Comparison of ENCODE assay signal across 28 cellular contexts in the genomic region with DNA sequence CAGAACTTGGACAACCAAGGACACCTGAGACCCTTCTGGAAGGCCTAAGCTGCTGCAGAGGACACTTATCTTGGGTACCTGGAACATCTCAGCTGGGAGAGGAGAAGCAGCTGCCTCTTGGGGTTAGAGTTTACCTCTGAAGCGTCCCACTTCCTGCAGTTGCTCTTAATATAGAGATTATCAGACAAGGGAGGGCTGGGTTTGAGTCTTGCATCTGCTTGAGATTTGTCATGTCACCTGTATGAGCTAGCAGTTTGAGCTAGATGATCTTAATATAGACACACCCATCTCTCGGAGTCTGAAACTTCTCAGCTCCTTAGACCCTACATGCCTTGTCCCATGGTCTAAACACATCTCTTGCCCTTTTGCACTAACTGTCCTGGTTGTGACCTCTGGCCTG.
"Had no signal": no experiment of that assay in that cellular context is flagged by ENCODE, and none has a peak within 500 bp of the region (broad histone marks: within the 10 kb centered on the region; RNA-seq: fewer than 3 reads in every experiment).

No MANE protein-coding gene starts in this region.

- H3K9ac ChIP-seq: neural progenitor cell, parathyroid adenoma had no signal

- H3K4me1 ChIP-seq: neural progenitor cell, parathyroid adenoma, psoas muscle, right lobe of liver, sigmoid colon, stomach, thyroid gland, tibial nerve, upper lobe of right lung, uterus had no signal

- ATAC-seq: naive thymus-derived CD8-positive, alpha-beta T cell; psoas muscle; right cardiac atrium; right lobe of liver; stimulated activated effector memory CD8-positive, alpha-beta T cell treated with anti-CD3 and anti-CD28 coated beads, Interleukin-12 subunit alpha, Interleukin-12 subunit beta, amount 100 ng/mL, for 72 hours; stimulated activated naive B cell treated with anti-CD40 and anti-IgM and Interleukin-4, amounts not matched to agents 10 μg/mL and 1 μg/mL and 100 μg/mL, for 72 hours; upper lobe of right lung had no signal

- H3K4me3 Mint-ChIP-seq: naive thymus-derived CD8-positive, alpha-beta T cell; nephron; neural progenitor cell; stimulated activated effector memory CD8-positive, alpha-beta T cell treated with anti-CD3 and anti-CD28 coated beads, Interleukin-12 subunit alpha, Interleukin-12 subunit beta, amount 100 ng/mL, for 72 hours; stimulated activated naive B cell treated with anti-CD40 and anti-IgM and Interleukin-4, amounts not matched to agents 10 μg/mL and 1 μg/mL and 100 μg/mL, for 72 hours; stimulated activated naive CD8-positive, alpha-beta T cell treated with anti-CD3 and anti-CD28 coated beads, Interleukin-15, Interleukin-2, amounts not matched to agents 100 ng/mL and 50 ng/mL, for 24 hours had no signal

- H3K9me3 Mint-ChIP-seq: nephron; neural progenitor cell; stimulated activated effector memory CD8-positive, alpha-beta T cell treated with anti-CD3 and anti-CD28 coated beads, Interleukin-12 subunit alpha, Interleukin-12 subunit beta, amount 100 ng/mL, for 72 hours; stimulated activated naive B cell treated with anti-CD40 and anti-IgM and Interleukin-4, amounts not matched to agents 10 μg/mL and 1 μg/mL and 100 μg/mL, for 72 hours; stimulated activated naive CD8-positive, alpha-beta T cell treated with anti-CD3 and anti-CD28 coated beads, Interleukin-15, Interleukin-2, amounts not matched to agents 100 ng/mL and 50 ng/mL, for 24 hours had no signal

- DNase-seq: naive thymus-derived CD8-positive, alpha-beta T cell; occipital lobe; ovary; posterior cingulate gyrus; psoas muscle; right cardiac atrium; right lobe of liver; small intestine; stimulated activated CD4-positive, alpha-beta T cell treated with anti-CD3 and anti-CD28 coated beads, Interleukin-15, amount 100 ng/mL, for 24 hours; stimulated activated CD4-positive, alpha-beta T cell treated with anti-CD3 and anti-CD28 coated beads, Interleukin-2, amount 100 ng/mL, for 24 hours; stimulated activated CD4-positive, alpha-beta T cell treated with anti-CD3 and anti-CD28 coated beads, Interleukin-2, amount 100 ng/mL, for 48 hours; stimulated activated CD4-positive, alpha-beta T cell treated with anti-CD3 and anti-CD28 coated beads, Interleukin-4, amount 100 ng/mL, for 24 hours; stimulated activated naive B cell treated with anti-CD40 and anti-IgM and Interleukin-4, amounts not matched to agents 10 μg/mL and 1 μg/mL and 100 μg/mL, for 72 hours; stimulated activated naive CD4-positive, alpha-beta T cell treated with Interleukin-2 at 50 U/mL for 16 hours; stomach; thyroid gland; trophoblast cell; upper lobe of right lung; uterus had no signal

- H3K36me3 Mint-ChIP-seq: naive thymus-derived CD8-positive, alpha-beta T cell; neural progenitor cell; stimulated activated effector memory CD8-positive, alpha-beta T cell treated with anti-CD3 and anti-CD28 coated beads, Interleukin-12 subunit alpha, Interleukin-12 subunit beta, amount 100 ng/mL, for 72 hours; stimulated activated naive B cell treated with anti-CD40 and anti-IgM and Interleukin-4, amounts not matched to agents 10 μg/mL and 1 μg/mL and 100 μg/mL, for 72 hours had no signal

- H3K4me2 ChIP-seq: neural progenitor cell had no signal

- H3K79me2 ChIP-seq: parathyroid adenoma had no signal

- H3K4me3 ChIP-seq: neural progenitor cell, ovary, psoas muscle, right lobe of liver, sigmoid colon, stomach, thoracic aorta, thyroid gland, tibial nerve, upper lobe of right lung, uterus had no signal

- H3K36me3 ChIP-seq: neural progenitor cell, ovary, right lobe of liver, sigmoid colon, stomach, thoracic aorta, thyroid gland, tibial nerve, upper lobe of right lung, uterus had no signal

- H3K27ac Mint-ChIP-seq: naive thymus-derived CD8-positive, alpha-beta T cell; nephron; neural progenitor cell; progenitor cell of endocrine pancreas; stimulated activated effector memory CD8-positive, alpha-beta T cell treated with anti-CD3 and anti-CD28 coated beads, Interleukin-12 subunit alpha, Interleukin-12 subunit beta, amount 100 ng/mL, for 72 hours; stimulated activated naive B cell treated with anti-CD40 and anti-IgM and Interleukin-4, amounts not matched to agents 10 μg/mL and 1 μg/mL and 100 μg/mL, for 72 hours; stimulated activated naive CD8-positive, alpha-beta T cell treated with anti-CD3 and anti-CD28 coated beads, Interleukin-15, Interleukin-2, amounts not matched to agents 100 ng/mL and 50 ng/mL, for 24 hours had no signal

- H3K27me3 ChIP-seq: neural progenitor cell, ovary, right lobe of liver, thyroid gland, uterus had no signal

- H3K4me1 Mint-ChIP-seq: naive thymus-derived CD8-positive, alpha-beta T cell; nephron; stimulated activated effector memory CD8-positive, alpha-beta T cell treated with anti-CD3 and anti-CD28 coated beads, Interleukin-12 subunit alpha, Interleukin-12 subunit beta, amount 100 ng/mL, for 72 hours; stimulated activated naive B cell treated with anti-CD40 and anti-IgM and Interleukin-4, amounts not matched to agents 10 μg/mL and 1 μg/mL and 100 μg/mL, for 72 hours had no signal

- H3K27ac ChIP-seq: neural progenitor cell, ovary, parathyroid adenoma, psoas muscle, right lobe of liver, sigmoid colon, stomach, thoracic aorta, thyroid gland, tibial nerve, upper lobe of right lung, uterus had no signal

- H2AFZ ChIP-seq: neural progenitor cell, parathyroid adenoma had no signal

- H3K9me3 ChIP-seq: ovary, psoas muscle, right lobe of liver, sigmoid colon, stomach, thoracic aorta, thyroid gland, tibial nerve, upper lobe of right lung, uterus had no signal
